14 cellular contexts compared by ENCODE assay signal in the genomic region with DNA sequence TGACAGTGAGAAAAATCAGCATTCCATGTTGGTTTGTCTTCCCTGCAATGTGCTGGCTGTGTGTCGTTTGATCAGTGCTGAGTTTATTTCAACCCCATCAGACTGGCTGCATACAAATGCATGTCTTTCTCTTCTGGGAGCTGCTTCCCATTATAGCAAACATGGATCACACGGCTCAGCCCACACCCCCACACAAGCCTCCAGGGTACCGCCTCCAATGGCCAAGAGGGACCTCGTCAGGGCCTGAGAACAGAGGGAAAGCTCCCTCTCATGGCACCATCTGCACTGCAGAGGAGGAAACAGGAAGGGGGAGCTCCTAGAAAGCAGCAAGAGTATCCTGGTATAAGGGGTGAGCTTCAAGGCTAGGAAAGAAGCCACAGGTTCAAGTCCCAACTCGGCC.
"Had no signal": no experiment of that assay in that cellular context is flagged by ENCODE, and none has a peak within 500 bp of the region (broad histone marks: within the 10 kb centered on the region; RNA-seq: fewer than 3 reads in every experiment).

No MANE protein-coding gene starts in this region.

- H3K36me3 ChIP-seq: adrenal gland, right lobe of liver had no signal

- H3K27ac ChIP-seq: adrenal gland, right lobe of liver had no signal

- DNase-seq: activated CD4-positive, alpha-beta T cell treated with anti-CD3 and anti-CD28 coated beads, Interleukin-2, amount 50 U/mL, for 1 hour; activated naive CD4-positive, alpha-beta T cell treated with anti-CD3 and anti-CD28 coated beads, Interleukin-2, amount 50 U/mL, for 16 hours; activated T-cell treated with anti-CD3 and anti-CD28 coated beads for 4 hours; adrenal gland; dermis blood vessel endothelial cell; foreskin fibroblast; kidney glomerular epithelial cell; naive thymus-derived CD4-positive, alpha-beta T cell; right lobe of liver; stimulated activated naive B cell treated with anti-CD40 and anti-IgM and Interleukin-4, amounts not matched to agents 10 μg/mL and 1 μg/mL and 100 μg/mL, for 72 hours; T-helper 2 cell; trophoblast cell had no signal

- H3K4me3 ChIP-seq: adrenal gland, lung, right lobe of liver had no signal

- H3K4me1 ChIP-seq: adrenal gland, right lobe of liver had no signal

- H3K9me3 ChIP-seq: adrenal gland, right lobe of liver had no signal

- H3K27me3 ChIP-seq: adrenal gland, right lobe of liver had no signal

- ATAC-seq: esophagus mucosa; naive thymus-derived CD4-positive, alpha-beta T cell; right lobe of liver; stimulated activated naive B cell treated with anti-CD40 and anti-IgM and Interleukin-4, amounts not matched to agents 10 μg/mL and 1 μg/mL and 100 μg/mL, for 72 hours had no signal
